18 cellular contexts compared by ENCODE assay signal in the genomic region with DNA sequence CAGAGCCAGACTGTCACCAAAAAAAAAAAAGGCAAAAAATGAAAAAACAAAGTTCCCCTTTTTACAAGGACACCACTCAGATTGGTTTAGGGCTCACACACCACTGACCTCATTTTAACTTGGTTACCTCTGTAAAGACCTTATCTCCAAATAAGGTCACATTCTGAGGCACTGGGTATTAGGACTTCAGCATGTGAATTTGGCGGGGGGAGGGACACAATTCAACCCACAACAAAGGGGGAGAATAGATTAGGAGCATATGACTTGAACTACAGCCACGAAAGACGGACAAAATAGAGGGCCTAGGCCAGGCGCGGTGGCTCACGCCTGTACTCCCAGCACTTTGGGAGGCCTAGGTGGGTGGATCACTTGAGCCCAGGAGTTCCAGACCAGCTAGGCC. TPM values are rescaled to one million over a fixed set of nuclear protein-coding genes. Genes with fewer than 3 reads are reported as not detected.
DNase-seq lines count a peak whose midpoint lies in the region; ATAC-seq and TF ChIP-seq lines count a peak whose summit lies in the region.
"Had no signal": no experiment of that assay in that cellular context is flagged by ENCODE, and none has a peak within 500 bp of the region (broad histone marks: within the 10 kb centered on the region; RNA-seq: fewer than 3 reads in every experiment).

No MANE protein-coding gene starts in this region.

- no peaks in the 10 kb centered on the region for H3K4me1 ChIP-seq in sigmoid colon
- H3K4me1 ChIP-seq: BE2C, HAP-1 had no signal

- POLR2A ChIA-PET in activated B cell treated with CpG ODN at 0.5 μM for 24 hours (lab: Charles Lee) = interaction anchor here (0.6 to 0.7 kb wide), 2 partner anchors 26 to 43 kb away, joined by 6 to 8 read pairs; no protein-coding TSS in a partner anchor

- TF ChIP-seq POLR2A in NB4 (IDR thresholded peaks at IDR 0.05; ENCODE audit: extremely low read depth, insufficient read length) = no peak
- TF ChIP-seq POLR2A in sigmoid colon (IDR thresholded peaks at IDR 0.05) = no peak

- peak; percentile 74 for ATAC-seq in activated B cell treated with CpG ODN at 0.5 μM for 24 hours (ENCODE audit: low read depth)

- H3K4me3 ChIP-seq in GM06990 (replicated peaks; ENCODE audit: low read depth, low read length) (no peak overlapping the region), NB4 (ENCODE audit: low read depth, low read length) (no peak overlapping the region), sigmoid colon (no peak overlapping the region)
- H3K4me3 ChIP-seq: HAP-1 had no signal

- H3K27me3 ChIP-seq in GM06990 (replicated peaks; ENCODE audit: control insufficient read depth, insufficient read depth, low read length) (no peaks in the 10 kb centered on the region), sigmoid colon (no peaks in the 10 kb centered on the region)
- H3K27me3 ChIP-seq: BE2C had no signal

- intact Hi-C loops in activated B cell treated with CpG ODN at 0.5 μM for 24 hours (cut with micrococcal nuclease) = no loop called here
- intact Hi-C loops in sigmoid colon (cut with DNase I) = no loop called here

- no peak overlapping the region for H3K27ac ChIP-seq in sigmoid colon

- H3K27me3 Mint-ChIP-seq in activated B cell treated with CpG ODN at 0.5 μM for 24 hours = no peaks in the 10 kb centered on the region
- H3K27me3 Mint-ChIP-seq in progenitor cell of endocrine pancreas = no peaks in the 10 kb centered on the region

- H3K27ac Mint-ChIP-seq in activated B cell treated with CpG ODN at 0.5 μM for 24 hours = no peak overlapping the region
- H3K27ac Mint-ChIP-seq in progenitor cell of endocrine pancreas = no peak overlapping the region
- H3K27ac Mint-ChIP-seq: CD8-positive, alpha-beta memory T cell had no signal

- H3K9me3 Mint-ChIP-seq in activated B cell treated with CpG ODN at 0.5 μM for 24 hours (no peaks in the 10 kb centered on the region), progenitor cell of endocrine pancreas (ENCODE audit: low read depth) (peaks cover 7% of the 10 kb centered on the region)
- H3K9me3 Mint-ChIP-seq: IgD-negative memory B cell had no signal

- H3K4me3 Mint-ChIP-seq in activated B cell treated with CpG ODN at 0.5 μM for 24 hours (no peak overlapping the region), progenitor cell of endocrine pancreas (ENCODE audit: low read depth) (no peak overlapping the region)
- H3K4me3 Mint-ChIP-seq: CD8-positive, alpha-beta memory T cell; IgD-negative memory B cell had no signal

- WGBS in sigmoid colon, 2 donors = 88 to 94% methylated on average over 6 of the region's 6 CpGs

- TF ChIP-seq EP300 in sigmoid colon (IDR thresholded peaks at IDR 0.05) = no peak

- H3K36me3 Mint-ChIP-seq in activated B cell treated with CpG ODN at 0.5 μM for 24 hours (ENCODE audit: low read depth) = no peaks in the 10 kb centered on the region
- no peaks in the 10 kb centered on the region for H3K36me3 Mint-ChIP-seq in progenitor cell of endocrine pancreas (ENCODE audit: insufficient read depth)
- H3K36me3 Mint-ChIP-seq: CD8-positive, alpha-beta memory T cell had no signal

- H3K36me3 ChIP-seq in GM06990 (ENCODE audit: control insufficient read depth, insufficient read depth, low read length) (no peaks in the 10 kb centered on the region), sigmoid colon (no peaks in the 10 kb centered on the region)
- H3K36me3 ChIP-seq: BE2C, HAP-1 had no signal

- TF ChIP-seq CTCF in GM06990 (IDR thresholded peaks at IDR 0.05; ENCODE audit: insufficient read depth, low read length, poor library complexity, severe bottlenecking) (no peak), NB4 (IDR thresholded peaks at IDR 0.05; ENCODE audit: low read depth, low read length) (no peak), activated B cell treated with CpG ODN at 0.5 μM for 24 hours (IDR thresholded peaks at IDR 0.05) (no peak), sigmoid colon (IDR thresholded peaks at IDR 0.05) (no peak), progenitor cell of endocrine pancreas (IDR thresholded peaks at IDR 0.05; ENCODE audit: unreplicated experiment) (no peak)

- DNase-seq in GM06990 (ENCODE audit: extremely low read depth, insufficient read length) (peak; percentile 41), NB4 (ENCODE audit: low read depth) (peak; percentile 42), activated B cell treated with CpG ODN at 0.5 μM for 24 hours (no peak), sigmoid colon (peak; percentile 3), SK-N-DZ (ENCODE audit: low spot score) (no peak), progenitor cell of endocrine pancreas (ENCODE audit: low spot score, unreplicated experiment) (no peak), NCI-H1694 (lab: John Stamatoyannopoulos, UW) (no peak)
- DNase-seq: ACHN; BE2C; CD8-positive, alpha-beta memory T cell; NCI-H1105 treated with DMSO at 0.1 percent for 48 hours; NCI-H187 treated with DMSO at 0.1 percent for 48 hours; NCI-H2171; NCI-H446 treated with DMSO at 0.1 percent for 48 hours; NCI-H748 treated with DMSO at 0.1 percent for 48 hours; SIG-M5 had no signal

- H3K9me3 ChIP-seq in sigmoid colon = no peaks in the 10 kb centered on the region
- H3K9me3 ChIP-seq: BE2C, HAP-1 had no signal

- peaks cover 3% of the 10 kb centered on the region for H3K4me1 Mint-ChIP-seq in activated B cell treated with CpG ODN at 0.5 μM for 24 hours
- H3K4me1 Mint-ChIP-seq in progenitor cell of endocrine pancreas (ENCODE audit: low read depth) = no peaks in the 10 kb centered on the region
- H3K4me1 Mint-ChIP-seq: CD8-positive, alpha-beta memory T cell; IgD-negative memory B cell had no signal

- CTCF ChIA-PET in activated B cell treated with CpG ODN at 0.5 μM for 24 hours (lab: Charles Lee) = no interaction called here

RNA-seq across cellular contexts. Expression of a gene that starts 31.0 kb away (rescaled TPM):
- total RNA-seq in activated B cell treated with CpG ODN at 0.5 μM for 24 hours (97.2 and 108 TPM in 2 replicates), sigmoid colon (10 to 100 TPM; 25.7 to 30.3 (median 28.0) TPM), progenitor cell of endocrine pancreas (76.8 and 77.7 TPM in 2 replicates)
- polyA plus RNA-seq in sigmoid colon = 10 to 100 TPM; 34.9 to 57.8 (median 48.0) TPM
- polyA plus RNA-seq in SK-N-DZ (2014; cell fraction: cytosol; rRNA removed) = 13.5 and 16.3 TPM in 2 replicates
- polyA plus RNA-seq in SK-N-DZ (2014; cell fraction: nucleus; rRNA removed) = 29.3 and 39.9 TPM in 2 replicates

RNA-seq across cellular contexts. Expression of a gene that starts 47.0 kb away (rescaled TPM):
- 15.4 and 19.2 TPM in 2 replicates for total RNA-seq in activated B cell treated with CpG ODN at 0.5 μM for 24 hours
- total RNA-seq in sigmoid colon = 1 to 10 TPM; 4.3 to 8.4 (median 7.4) TPM
- polyA plus RNA-seq in sigmoid colon = 1 to 10 TPM; 3.0 to 4.0 (median 3.0) TPM
- polyA plus RNA-seq in SK-N-DZ (2014; cell fraction: cytosol; rRNA removed) = 4.5 and 4.9 TPM in 2 replicates
- 7.2 and 7.8 TPM in 2 replicates for polyA plus RNA-seq in SK-N-DZ (2014; cell fraction: nucleus; rRNA removed)
- total RNA-seq in progenitor cell of endocrine pancreas = 6.0 and 6.1 TPM in 2 replicates

RNA-seq across cellular contexts. Expression of a gene that starts 52.2 kb away (rescaled TPM):
- total RNA-seq in activated B cell treated with CpG ODN at 0.5 μM for 24 hours = 6.7 and 8.2 TPM in 2 replicates
- total RNA-seq in sigmoid colon = 100 to 1,000 TPM; 105 to 158 (median 115) TPM
- 100 to 1,000 TPM in 1 of 3 donors, 10 to 100 TPM in 2; 40.2 to 164 (median 60.1) TPM for polyA plus RNA-seq in sigmoid colon
- polyA plus RNA-seq in SK-N-DZ (2014; cell fraction: cytosol; rRNA removed) = 8.7 and 8.8 TPM in 2 replicates
- polyA plus RNA-seq in SK-N-DZ (2014; cell fraction: nucleus; rRNA removed) = 3.7 and 5.9 TPM in 2 replicates
- 29.1 and 33.0 TPM in 2 replicates for total RNA-seq in progenitor cell of endocrine pancreas

Comparison
In these comparisons a context has a peak if more than half of its experiments do, and no peak if none do; other contexts are left out.
1. DNase-seq: peak in GM06990 (single experiment), NB4 (single experiment) and sigmoid colon (single experiment); none in activated B cell treated with CpG ODN at 0.5 μM for 24 hours (single experiment), SK-N-DZ (single experiment), progenitor cell of endocrine pancreas (single experiment) and NCI-H1694 (single experiment).